Comparison of ENCODE assay signal across 27 cellular contexts in genomic region chr16:79971237-79971572, GRCh38.
"Had no signal": no experiment of that assay in that cellular context is flagged by ENCODE, and none has a peak within 500 bp of the region (broad histone marks: within the 10 kb centered on the region; RNA-seq: fewer than 3 reads in every experiment).

No MANE protein-coding gene starts in this region.

- H3K4me1 ChIP-seq: lower lobe of right lung, pancreas, prostate gland, sigmoid colon, uterus had no signal

- H3K4me3 ChIP-seq: lower lobe of right lung, pancreas, prostate gland, sigmoid colon, tibial nerve, uterus had no signal

- H3K4me3 Mint-ChIP-seq: naive thymus-derived CD8-positive, alpha-beta T cell; nephron; neural crest cell; stimulated activated memory B cell treated with anti-CD40 and anti-IgM and Interleukin-4, amounts not matched to agents 10 μg/mL and 1 μg/mL and 100 μg/mL, for 72 hours; stimulated activated naive CD8-positive, alpha-beta T cell treated with anti-CD3 and anti-CD28 coated beads, Interleukin-15, amount 100 ng/mL, for 72 hours; type B pancreatic cell had no signal

- H3K4me1 Mint-ChIP-seq: naive thymus-derived CD8-positive, alpha-beta T cell; nephron; neural crest cell; stimulated activated memory B cell treated with anti-CD40 and anti-IgM and Interleukin-4, amounts not matched to agents 10 μg/mL and 1 μg/mL and 100 μg/mL, for 72 hours; stimulated activated naive CD8-positive, alpha-beta T cell treated with anti-CD3 and anti-CD28 coated beads, Interleukin-15, amount 100 ng/mL, for 72 hours had no signal

- ATAC-seq: naive thymus-derived CD8-positive, alpha-beta T cell; stimulated activated memory B cell treated with anti-CD40 and anti-IgM and Interleukin-4, amounts not matched to agents 10 μg/mL and 1 μg/mL and 100 μg/mL, for 72 hours; stimulated activated naive CD8-positive, alpha-beta T cell treated with anti-CD3 and anti-CD28 coated beads, Interleukin-15, amount 100 ng/mL, for 72 hours had no signal

- H3K27ac ChIP-seq: lower lobe of right lung, pancreas, prostate gland, sigmoid colon, tibial nerve had no signal

- H3K36me3 Mint-ChIP-seq: naive thymus-derived CD8-positive, alpha-beta T cell; stimulated activated memory B cell treated with anti-CD40 and anti-IgM and Interleukin-4, amounts not matched to agents 10 μg/mL and 1 μg/mL and 100 μg/mL, for 72 hours; type B pancreatic cell had no signal

- H3K36me3 ChIP-seq: lower lobe of right lung, pancreas, prostate gland, sigmoid colon, tibial nerve, uterus had no signal

- DNase-seq: hippocampal formation; kidney glomerular epithelial cell; left cardiac atrium; lower lobe of right lung; mammary epithelial cell; naive thymus-derived CD8-positive, alpha-beta T cell; nucleus accumbens; pancreas; posterior cingulate gyrus; retina; right cardiac atrium; sigmoid colon; small intestine; stimulated activated CD4-positive, alpha-beta T cell treated with anti-CD3 and anti-CD28 coated beads, Interleukin-1b, Interleukin-23, amount 100 ng/mL, for 48 hours; stimulated activated CD4-positive, alpha-beta T cell treated with anti-CD3 and anti-CD28 coated beads, Interleukin-2, amount 100 ng/mL, for 48 hours; stimulated activated CD4-positive, alpha-beta T cell treated with anti-CD3 and anti-CD28 coated beads, Interleukin-4, amount 100 ng/mL, for 4 hours; stimulated activated CD8-positive, alpha-beta memory T cell treated with anti-CD3 and anti-CD28 coated beads, Interleukin-4, amount 100 ng/mL, for 48 hours; stimulated activated naive CD4-positive, alpha-beta T cell treated with Interleukin-2 at 50 U/mL for 16 hours; stimulated activated naive CD8-positive, alpha-beta T cell treated with anti-CD3 and anti-CD28 coated beads, Interleukin-15, amount 100 ng/mL, for 72 hours; substantia nigra; uterus had no signal

- H3K9me3 ChIP-seq: lower lobe of right lung, pancreas, prostate gland, sigmoid colon, tibial nerve, uterus had no signal

- H3K27me3 ChIP-seq: pancreas, sigmoid colon, tibial nerve, uterus had no signal

- H3K27ac Mint-ChIP-seq: naive thymus-derived CD8-positive, alpha-beta T cell; nephron; stimulated activated memory B cell treated with anti-CD40 and anti-IgM and Interleukin-4, amounts not matched to agents 10 μg/mL and 1 μg/mL and 100 μg/mL, for 72 hours; stimulated activated naive CD8-positive, alpha-beta T cell treated with anti-CD3 and anti-CD28 coated beads, Interleukin-15, amount 100 ng/mL, for 72 hours; type B pancreatic cell had no signal

- H3K9me3 Mint-ChIP-seq: nephron; neural crest cell; stimulated activated memory B cell treated with anti-CD40 and anti-IgM and Interleukin-4, amounts not matched to agents 10 μg/mL and 1 μg/mL and 100 μg/mL, for 72 hours; stimulated activated naive CD8-positive, alpha-beta T cell treated with anti-CD3 and anti-CD28 coated beads, Interleukin-15, amount 100 ng/mL, for 72 hours; type B pancreatic cell had no signal

- H3K27me3 Mint-ChIP-seq: stimulated activated memory B cell treated with anti-CD40 and anti-IgM and Interleukin-4, amounts not matched to agents 10 μg/mL and 1 μg/mL and 100 μg/mL, for 72 hours; stimulated activated naive CD8-positive, alpha-beta T cell treated with anti-CD3 and anti-CD28 coated beads, Interleukin-15, amount 100 ng/mL, for 72 hours; type B pancreatic cell had no signal
